In the genomic region with DNA sequence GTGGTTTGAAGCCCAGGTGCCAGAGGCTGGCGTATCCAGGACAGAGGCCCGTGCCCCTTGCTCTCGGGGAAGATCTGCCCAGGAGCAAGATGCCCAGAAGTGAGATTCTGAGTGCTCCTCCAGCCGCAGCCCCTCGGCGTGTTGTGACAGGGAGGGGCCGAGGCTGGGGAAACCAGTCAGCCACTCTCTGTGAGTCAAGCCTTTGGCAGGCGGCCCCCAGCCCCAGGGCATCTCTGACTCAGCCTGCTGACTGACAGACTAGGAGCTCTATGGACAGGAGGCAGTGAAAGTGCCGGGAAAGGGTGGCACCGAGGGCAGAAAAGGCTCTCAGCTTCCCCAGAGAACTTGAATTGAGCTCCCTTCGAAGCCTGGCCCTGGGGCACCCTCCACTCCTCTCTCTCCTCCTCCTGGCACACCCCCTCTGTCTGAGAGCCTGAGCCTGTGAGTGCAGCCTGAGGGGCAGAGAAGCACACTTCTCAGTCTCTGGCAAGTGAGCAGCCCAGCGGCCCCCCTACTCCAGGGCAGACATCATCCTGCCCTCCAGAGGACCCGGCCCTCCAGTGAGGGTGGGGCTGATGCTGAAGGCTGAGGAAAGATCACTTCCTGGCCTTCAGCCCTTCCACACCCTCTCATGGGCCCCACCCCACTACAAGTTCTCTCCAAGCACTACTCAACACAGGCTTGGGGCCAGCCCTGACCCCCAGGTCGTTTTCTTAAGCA, we compare ENCODE assay signal across 10 cellular contexts. TPM values are rescaled to one million over a fixed set of nuclear protein-coding genes. Genes with fewer than 3 reads are reported as not detected.
DNase-seq lines count a peak whose midpoint lies in the region; ATAC-seq and TF ChIP-seq lines count a peak whose summit lies in the region.
"Had no signal": no experiment of that assay in that cellular context is flagged by ENCODE, and none has a peak within 500 bp of the region (broad histone marks: within the 10 kb centered on the region; RNA-seq: fewer than 3 reads in every experiment).

No MANE protein-coding gene starts in this region.

- H3K9me3 ChIP-seq in SK-N-SH = no peaks in the 10 kb centered on the region

- H3K79me2 ChIP-seq in GM23338 (replicated peaks; ENCODE audit: insufficient read depth) (no peaks in the 10 kb centered on the region), SK-N-SH (ENCODE audit: insufficient read depth) (no peaks in the 10 kb centered on the region)

- H3K4me3 ChIP-seq in GM23338 (no peak overlapping the region), SK-N-SH (ENCODE audit: low read depth in 2 of 2, low read length in 1 of 2) (no peak overlapping the region; a peak in 1 of 4 replicates), skin epidermis (no peak overlapping the region)

- peaks cover 17% of the 10 kb centered on the region for H3K9me3 Mint-ChIP-seq in GM23338

- no peak overlapping the region for H3K27ac Mint-ChIP-seq in GM23338

- no peak for TF ChIP-seq RAD21 in SK-N-SH (IDR thresholded peaks at IDR 0.05; ENCODE audit: low read length)

- 3% methylated on average over 8 of the region's 14 CpGs for WGBS in SK-N-SH (ENCODE audit: low lambda C conversion rate)

- H3K9me2 ChIP-seq in GM23338 (ENCODE audit: insufficient read depth) (0 out of 2 replicates have a peak, but pooled peaks cover 2% of the 10 kb centered on the region), SK-N-SH (no peaks in the 10 kb centered on the region)

- H3K27ac ChIP-seq in GM23338 (ENCODE audit: low read depth) (no peak overlapping the region), SK-N-SH (ENCODE audit: low read depth in 2 of 2, low read length in 1 of 2) (peak overlapping the region in 1 of 2 experiments; percentile 53; a peak in 2 of 4 replicates), skin epidermis (peak overlapping the region in 17 of 21 experiments; percentile 27 to 84 (median 70))
- H3K27ac ChIP-seq: KMS-11 had no signal

- peak; percentile 27 for ATAC-seq in GM23338
- ATAC-seq in HG02759 (IDR thresholded peaks at IDR 0.05; ENCODE audit: unreplicated experiment) = no peak

- no peaks in the 10 kb centered on the region for H3K4me1 ChIP-seq in GM23338 (ENCODE audit: insufficient read depth)
- H3K4me1 ChIP-seq in SK-N-SH (ENCODE audit: control insufficient read depth in 1 of 2, insufficient read depth in 2 of 2, low read depth in 1 of 2, low read length in 1 of 2) = peaks cover 3 to 13% of the 10 kb centered on the region in 2 experiments; a peak in 3 of 4 replicates

- no peak overlapping the region for H3K4me3 Mint-ChIP-seq in GM23338

- peaks cover 13% of the 10 kb centered on the region; the same call in 2 of the 3 replicates for H3K36me3 Mint-ChIP-seq in GM23338 (ENCODE audit: low read depth)

- DNase-seq in GM23338 (ENCODE audit: low spot score) = no peak
- peak; percentile 46 for DNase-seq in SK-N-SH
- peak; percentile 90 for DNase-seq in foreskin melanocyte
- DNase-seq in NCI-H2196 (lab: John Stamatoyannopoulos, UW; ENCODE audit: unreplicated experiment) = no peak
- DNase-seq in putamen (ENCODE audit: low spot score) = no peak
- DNase-seq in GF-D8 (lab: John Stamatoyannopoulos, UW) = no peak
- DNase-seq: activated CD4-positive, alpha-beta T cell treated with anti-CD3 and anti-CD28 coated beads for 48 hours had no signal

- CTCF ChIA-PET in SK-N-SH (lab: Yijun Ruan, JAX) = interaction anchor here (1.1 to 4.8 kb wide), 3 partner anchors 23 to 191 kb away, joined by 3 to 23 read pairs (median 5); no protein-coding TSS in a partner anchor

- peaks cover 14% of the 10 kb centered on the region for H3K27me3 Mint-ChIP-seq in GM23338 (ENCODE audit: insufficient read depth, low read depth, poor library complexity)

- H3F3A ChIP-seq in GM23338 (replicated peaks; ENCODE audit: low read depth) (no peaks in the 10 kb centered on the region), SK-N-SH (replicated peaks; ENCODE audit: insufficient read depth) (peaks cover 9% of the 10 kb centered on the region)

- H3K27me3 ChIP-seq in GM23338 (ENCODE audit: insufficient read depth) (no peaks in the 10 kb centered on the region), SK-N-SH (ENCODE audit: insufficient read depth) (no peaks in the 10 kb centered on the region; the same call in 1 of the 2 replicates)

- POLR2A ChIA-PET in SK-N-SH (lab: Yijun Ruan, JAX) = no interaction called here

- H3K4me1 Mint-ChIP-seq in GM23338 = no peaks in the 10 kb centered on the region

- H3K36me3 ChIP-seq in GM23338 (ENCODE audit: insufficient read depth) = peaks cover 4% of the 10 kb centered on the region; the same call in 1 of the 2 replicates
- H3K36me3 ChIP-seq in SK-N-SH (replicated peaks in 1 of 2; ENCODE audit: control insufficient read depth in 1 of 2, insufficient read depth in 2 of 2, low read length in 1 of 2) = no peaks in the 10 kb centered on the region

- H3K4me2 ChIP-seq in GM23338 (no peak overlapping the region), SK-N-SH (peak overlapping the region; percentile 75)
- H3K4me2 ChIP-seq: KMS-11 had no signal

- peak in 1 of 2 experiments; percentile 9; a peak in 1 of 4 replicates for TF ChIP-seq EP300 in SK-N-SH (IDR thresholded peaks at IDR 0.05; ENCODE audit: borderline replicate concordance in 1 of 2, low read depth in 1 of 2, low read length in 1 of 2)

- TF ChIP-seq CTCF in GM23338 (conservative IDR thresholded peaks at IDR 0.05; ENCODE audit: low read depth in 2 of 2) = no peak
- no peak for TF ChIP-seq CTCF in SK-N-SH (IDR thresholded peaks at IDR 0.05)

- peak overlapping the region; percentile 33; the same call in 1 of the 2 replicates for H3K9ac ChIP-seq in SK-N-SH
- H3K9ac ChIP-seq: KMS-11 had no signal

- H2AFZ ChIP-seq in GM23338 (0 out of 2 replicates have a peak overlapping the region, but pooled peaks have one; percentile 93), SK-N-SH (ENCODE audit: low read depth) (peak overlapping the region; percentile 78; the same call in 1 of the 2 replicates)

- H4K20me1 ChIP-seq in GM23338 (replicated peaks; ENCODE audit: insufficient read depth) (no peaks in the 10 kb centered on the region; the same call in 1 of the 2 replicates), SK-N-SH (ENCODE audit: insufficient read depth) (no peaks in the 10 kb centered on the region)

TF ChIP-seq in GM23338, 12 proteins besides CTCF, POLR2A, EP300 and RAD21 (continues in another document):
- TF ChIP-seq STAT1 (IDR thresholded peaks at IDR 0.05; ENCODE audit: unreplicated experiment) (no peak), EZH2phosphoT487 (IDR thresholded peaks at IDR 0.05; ENCODE audit: unreplicated experiment) (no peak), ZNF114 (CRISPR knock-in tag; IDR thresholded peaks at IDR 0.05) (no peak), POLR2AphosphoS5 (IDR thresholded peaks at IDR 0.05; ENCODE audit: low read depth) (no peak), EZH2 (IDR thresholded peaks at IDR 0.05; ENCODE audit: low read depth, unreplicated experiment) (no peak), ZNF331 (CRISPR knock-in tag; IDR thresholded peaks at IDR 0.05; ENCODE audit: low read depth) (no peak), CREB1 (CRISPR knock-in tag; IDR thresholded peaks at IDR 0.05; ENCODE audit: low read depth) (no peak)

TF ChIP-seq in SK-N-SH, 30 proteins besides CTCF, POLR2A, EP300 and RAD21 (continues in another document):
- TF ChIP-seq, protein P1, sequence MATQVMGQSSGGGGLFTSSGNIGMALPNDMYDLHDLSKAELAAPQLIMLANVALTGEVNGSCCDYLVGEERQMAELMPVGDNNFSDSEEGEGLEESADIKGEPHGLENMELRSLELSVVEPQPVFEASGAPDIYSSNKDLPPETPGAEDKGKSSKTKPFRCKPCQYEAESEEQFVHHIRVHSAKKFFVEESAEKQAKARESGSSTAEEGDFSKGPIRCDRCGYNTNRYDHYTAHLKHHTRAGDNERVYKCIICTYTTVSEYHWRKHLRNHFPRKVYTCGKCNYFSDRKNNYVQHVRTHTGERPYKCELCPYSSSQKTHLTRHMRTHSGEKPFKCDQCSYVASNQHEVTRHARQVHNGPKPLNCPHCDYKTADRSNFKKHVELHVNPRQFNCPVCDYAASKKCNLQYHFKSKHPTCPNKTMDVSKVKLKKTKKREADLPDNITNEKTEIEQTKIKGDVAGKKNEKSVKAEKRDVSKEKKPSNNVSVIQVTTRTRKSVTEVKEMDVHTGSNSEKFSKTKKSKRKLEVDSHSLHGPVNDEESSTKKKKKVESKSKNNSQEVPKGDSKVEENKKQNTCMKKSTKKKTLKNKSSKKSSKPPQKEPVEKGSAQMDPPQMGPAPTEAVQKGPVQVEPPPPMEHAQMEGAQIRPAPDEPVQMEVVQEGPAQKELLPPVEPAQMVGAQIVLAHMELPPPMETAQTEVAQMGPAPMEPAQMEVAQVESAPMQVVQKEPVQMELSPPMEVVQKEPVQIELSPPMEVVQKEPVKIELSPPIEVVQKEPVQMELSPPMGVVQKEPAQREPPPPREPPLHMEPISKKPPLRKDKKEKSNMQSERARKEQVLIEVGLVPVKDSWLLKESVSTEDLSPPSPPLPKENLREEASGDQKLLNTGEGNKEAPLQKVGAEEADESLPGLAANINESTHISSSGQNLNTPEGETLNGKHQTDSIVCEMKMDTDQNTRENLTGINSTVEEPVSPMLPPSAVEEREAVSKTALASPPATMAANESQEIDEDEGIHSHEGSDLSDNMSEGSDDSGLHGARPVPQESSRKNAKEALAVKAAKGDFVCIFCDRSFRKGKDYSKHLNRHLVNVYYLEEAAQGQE (IDR thresholded peaks at IDR 0.05; ENCODE audit: low read depth, low read length) = no peak
- peak; percentile 52; the same call in 1 of the 2 replicates for TF ChIP-seq TCF12 (IDR thresholded peaks at IDR 0.05)
- TF ChIP-seq GATA2 (CRISPR knock-in tag; IDR thresholded peaks at IDR 0.05) = no peak
- TF ChIP-seq YY1 (IDR thresholded peaks at IDR 0.05; ENCODE audit: low read depth) = no peak
- TF ChIP-seq NFIC (IDR thresholded peaks at IDR 0.05; ENCODE audit: borderline replicate concordance) = no peak
- TF ChIP-seq, protein P2, sequence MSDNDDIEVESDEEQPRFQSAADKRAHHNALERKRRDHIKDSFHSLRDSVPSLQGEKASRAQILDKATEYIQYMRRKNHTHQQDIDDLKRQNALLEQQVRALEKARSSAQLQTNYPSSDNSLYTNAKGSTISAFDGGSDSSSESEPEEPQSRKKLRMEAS (IDR thresholded peaks at IDR 0.05; ENCODE audit: low read depth) = 0 out of 2 replicates have a peak, but pooled peaks have one; percentile 8

RNA-seq across cellular contexts. Expression of a gene that starts 32.1 kb away (rescaled TPM):
- 0.16 and 0.31 TPM in 2 replicates for total RNA-seq in GM23338 (2014; rRNA removed; shearing (Covaris generic))
- polyA plus RNA-seq in GM23338 (2016; fragmentation: Nextera tagmentation; extraction: Ambion mirVana) = 0.05 and 0.07 TPM in 2 replicates
- polyA plus RNA-seq in SK-N-SH (2012; rRNA removed) = 0.26 and 0.33 TPM in 2 replicates
- 0.18 TPM in 2 replicates for polyA plus RNA-seq in SK-N-SH (2012; cell fraction: cytosol; rRNA removed)
- 0.83 and 0.92 TPM in 2 replicates for polyA plus RNA-seq in SK-N-SH (2012; cell fraction: nucleus; rRNA removed)

Comparison
In these comparisons a context has a peak if more than half of its experiments do, and no peak if none do; other contexts are left out.
1. DNase-seq: peak in SK-N-SH (single experiment) and foreskin melanocyte (single experiment); none in GM23338 (single experiment), NCI-H2196 (single experiment), putamen (single experiment) and GF-D8 (single experiment).